ENCODE assay signal across 24 cellular contexts in the genomic region with DNA sequence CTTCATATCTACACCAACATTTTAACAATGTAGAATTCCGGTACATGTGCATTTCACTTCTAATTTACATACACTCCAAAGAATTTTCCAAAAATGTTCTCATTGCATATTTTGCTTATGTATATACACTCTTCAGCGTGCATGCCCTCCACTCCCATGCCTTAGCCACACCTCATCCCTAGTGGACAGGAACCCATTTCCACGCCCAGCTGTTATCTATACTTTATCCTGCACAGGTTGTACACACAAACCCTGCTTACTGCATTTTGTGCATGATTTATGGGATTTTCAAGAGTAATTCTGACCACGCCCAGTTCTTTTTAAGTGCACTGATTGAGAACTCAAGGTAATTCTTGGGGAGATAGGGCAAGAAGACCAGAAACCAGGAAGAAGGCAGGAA.
DNase-seq lines count a peak whose midpoint lies in the region; ATAC-seq, FAIRE-seq and TF ChIP-seq lines count a peak whose summit lies in the region.
"Had no signal": no experiment of that assay in that cellular context is flagged by ENCODE, and none has a peak within 500 bp of the region (broad histone marks: within the 10 kb centered on the region; RNA-seq: fewer than 3 reads in every experiment).

No MANE protein-coding gene starts in this region.

- dilution Hi-C loops in keratinocyte (cut with MboI; ENCODE audit: extremely low pct_ligation_motif_present, low sequenced_read_pairs) = no loop called here

- no peak overlapping the region for H3K9ac ChIP-seq in keratinocyte (ENCODE audit: control insufficient read depth, extremely low read depth, insufficient read depth, low read length)
- H3K9ac ChIP-seq: BLaER1 treated with 17β-estradiol and CSF1 and Interleukin-3, amounts not matched to agents 10 nM and 100 nM; GM23248 had no signal

- ATAC-seq in RWPE2 (ENCODE audit: low read depth) (0 out of 3 replicates have a peak, but pooled peaks have one; percentile 30), mucosa of descending colon (peak; percentile 51)
- ATAC-seq in CD4-positive, alpha-beta T cell (ENCODE audit: poor library complexity) = no peak
- ATAC-seq: A549 had no signal

- H3K9me3 ChIP-seq in RWPE2 (ENCODE audit: severe bottlenecking) (no peaks in the 10 kb centered on the region), keratinocyte (ENCODE audit: control insufficient read depth, low read depth, low read length) (no peaks in the 10 kb centered on the region), mucosa of descending colon (no peaks in the 10 kb centered on the region), uterus (no peaks in the 10 kb centered on the region)
- H3K9me3 ChIP-seq in CD4-positive, alpha-beta T cell (ENCODE audit: control insufficient read depth, low read length) = no peaks in the 10 kb centered on the region
- H3K9me3 ChIP-seq: A549; BE2C; BLaER1 treated with 17β-estradiol and CSF1 and Interleukin-3, amounts not matched to agents 10 nM and 100 nM; HAP-1 had no signal

- H3K27ac ChIP-seq in RWPE2 (ENCODE audit: poor library complexity, severe bottlenecking) (no peak overlapping the region), keratinocyte (ENCODE audit: control insufficient read depth, insufficient read depth, low read length) (no peak overlapping the region), uterus (no peak overlapping the region)
- no peak overlapping the region for H3K27ac ChIP-seq in CD4-positive, alpha-beta T cell (ENCODE audit: low read depth, low read length)
- H3K27ac ChIP-seq: A549; BLaER1 treated with 17β-estradiol and CSF1 and Interleukin-3, amounts not matched to agents 10 nM and 100 nM; GM23248 had no signal

- H3K36me3 Mint-ChIP-seq in CD4-positive, alpha-beta T cell (ENCODE audit: low read depth) = no peaks in the 10 kb centered on the region
- H3K36me3 Mint-ChIP-seq: CD14-positive monocyte; CD4-positive, alpha-beta memory T cell had no signal

- TF ChIP-seq CTCF in RWPE2 (IDR thresholded peaks at IDR 0.05; ENCODE audit: poor library complexity, severe bottlenecking) (no peak), keratinocyte (optimal IDR thresholded peaks at IDR 0.05 in 1 of 3, IDR thresholded peaks at IDR 0.05 in 1 of 3, conservative IDR thresholded peaks at IDR 0.05 in 1 of 3; ENCODE audit: extremely low read depth in 1 of 3, insufficient read depth in 2 of 3, low read length in 3 of 3) (no peak), mucosa of descending colon (IDR thresholded peaks at IDR 0.05) (no peak), uterus (IDR thresholded peaks at IDR 0.05) (no peak)
- no peak for TF ChIP-seq CTCF in CD4-positive, alpha-beta T cell (IDR thresholded peaks at IDR 0.05)

- peak overlapping the region; percentile 12 for H2AFZ ChIP-seq in keratinocyte (ENCODE audit: control insufficient read depth, low read length)
- H2AFZ ChIP-seq: GM23248 had no signal

- no peaks in the 10 kb centered on the region for H3K9me3 Mint-ChIP-seq in CD4-positive, alpha-beta T cell
- H3K9me3 Mint-ChIP-seq: CD4-positive, alpha-beta memory T cell; HFFc6 had no signal

- H3K4me3 ChIP-seq in RWPE2 (ENCODE audit: severe bottlenecking) (no peak overlapping the region), keratinocyte (ENCODE audit: control insufficient read depth in 2 of 3, extremely low read depth in 1 of 3, insufficient read depth in 2 of 3, low read depth in 1 of 3, low read length in 3 of 3) (no peak overlapping the region), mucosa of descending colon (no peak overlapping the region), uterus (no peak overlapping the region)
- H3K4me3 ChIP-seq: A549; BLaER1 treated with 17β-estradiol and CSF1 and Interleukin-3, amounts not matched to agents 10 nM and 100 nM; GM23248; HAP-1 had no signal

- H3K36me3 ChIP-seq in RWPE2 (ENCODE audit: low read depth) = no peaks in the 10 kb centered on the region
- H3K36me3 ChIP-seq in keratinocyte (ENCODE audit: control insufficient read depth in 2 of 2, extremely low read depth in 1 of 2, insufficient read depth in 2 of 2, low read length in 2 of 2) = no peaks in the 10 kb centered on the region
- H3K36me3 ChIP-seq in mucosa of descending colon (ENCODE audit: low read depth) = no peaks in the 10 kb centered on the region
- H3K36me3 ChIP-seq in uterus = no peaks in the 10 kb centered on the region
- H3K36me3 ChIP-seq: BE2C; BLaER1 treated with 17β-estradiol and CSF1 and Interleukin-3, amounts not matched to agents 10 nM and 100 nM; HAP-1 had no signal

- DNase-seq in RWPE2 (ENCODE audit: low spot score) = no peak
- no peak for DNase-seq in keratinocyte (ENCODE audit: low read depth, low spot score)
- DNase-seq in mucosa of descending colon = peak in 1 of 3 donors; percentile 7
- DNase-seq in uterus = no peak
- DNase-seq in CD4-positive, alpha-beta T cell = no peak
- no peak for DNase-seq in GDM1 (lab: John Stamatoyannopoulos, UW)
- DNase-seq: 8988T; ACHN; AML-193; BE2C; Calu3; CD4-positive, alpha-beta memory T cell; COR-L47; DMS53; DMS79 treated with DMSO at 0.1 percent for 48 hours; GM23248; HFFc6 had no signal

- H3K27me3 Mint-ChIP-seq in CD4-positive, alpha-beta T cell = peaks cover 24% of the 10 kb centered on the region

- CTCF ChIA-PET in CD4-positive, alpha-beta T cell (lab: Charles Lee) = no interaction called here

- POLR2A ChIA-PET in CD4-positive, alpha-beta T cell (lab: Charles Lee) = no interaction called here

- no peak for FAIRE-seq in keratinocyte (lab: Jason Lieb, UNC)
- FAIRE-seq: A549, GM12892, GM19239, H54 had no signal

- H3K27me3 ChIP-seq in RWPE2 (ENCODE audit: insufficient read depth, poor library complexity, severe bottlenecking) (no peaks in the 10 kb centered on the region), keratinocyte (ENCODE audit: control insufficient read depth, extremely low read depth, insufficient read depth, low read length) (no peaks in the 10 kb centered on the region), uterus (no peaks in the 10 kb centered on the region)
- no peaks in the 10 kb centered on the region for H3K27me3 ChIP-seq in CD4-positive, alpha-beta T cell (ENCODE audit: control insufficient read depth, insufficient read depth, low read length)
- H3K27me3 ChIP-seq: BE2C; BLaER1 treated with 17β-estradiol and CSF1 and Interleukin-3, amounts not matched to agents 10 nM and 100 nM had no signal

- no peaks in the 10 kb centered on the region for H3K4me1 ChIP-seq in RWPE2 (ENCODE audit: insufficient read depth, poor library complexity, severe bottlenecking)
- H3K4me1 ChIP-seq in keratinocyte (ENCODE audit: control insufficient read depth, extremely low read depth, insufficient read depth, low read length) = no peaks in the 10 kb centered on the region
- no peaks in the 10 kb centered on the region for H3K4me1 ChIP-seq in mucosa of descending colon (ENCODE audit: low read depth)
- H3K4me1 ChIP-seq in uterus = no peaks in the 10 kb centered on the region
- H3K4me1 ChIP-seq: A549; BE2C; BLaER1 treated with 17β-estradiol and CSF1 and Interleukin-3, amounts not matched to agents 10 nM and 100 nM; HAP-1 had no signal

- no peaks in the 10 kb centered on the region for H3K4me1 Mint-ChIP-seq in CD4-positive, alpha-beta T cell (ENCODE audit: low read depth)
- H3K4me1 Mint-ChIP-seq: CD14-positive monocyte; CD4-positive, alpha-beta memory T cell had no signal

- no peak for TF ChIP-seq POLR2A in uterus (IDR thresholded peaks at IDR 0.05)

- H3K4me2 ChIP-seq in keratinocyte (ENCODE audit: control insufficient read depth, extremely low read depth, insufficient read depth, low read depth, low read length) = no peak overlapping the region
- H3K4me2 ChIP-seq: A549; BLaER1 treated with 17β-estradiol and CSF1 and Interleukin-3, amounts not matched to agents 10 nM and 100 nM had no signal

- intact Hi-C loops in mucosa of descending colon (cut with DNase I, micrococcal nuclease) (no loop called here), uterus (cut with DNase I; ENCODE audit: low total_unique reads) (no loop called here)
- intact Hi-C loops in CD4-positive, alpha-beta T cell (cut with DNase I, micrococcal nuclease) = no loop called here

- H4K20me1 ChIP-seq in keratinocyte (ENCODE audit: control insufficient read depth, extremely low read depth, insufficient read depth, low read length) = no peaks in the 10 kb centered on the region
- H4K20me1 ChIP-seq: BLaER1 treated with 17β-estradiol and CSF1 and Interleukin-3, amounts not matched to agents 10 nM and 100 nM had no signal

- no peak overlapping the region for H3K4me3 Mint-ChIP-seq in CD4-positive, alpha-beta T cell
- H3K4me3 Mint-ChIP-seq: CD14-positive monocyte; CD4-positive, alpha-beta memory T cell; HFFc6 had no signal

- H3K79me2 ChIP-seq in keratinocyte (ENCODE audit: control insufficient read depth, insufficient read depth, low read length) = no peaks in the 10 kb centered on the region

- no peaks in the 10 kb centered on the region for H3K9me1 ChIP-seq in keratinocyte (ENCODE audit: control insufficient read depth, extremely low read depth, insufficient read depth, low read length)

- H3K27ac Mint-ChIP-seq in CD4-positive, alpha-beta T cell = no peak overlapping the region
- H3K27ac Mint-ChIP-seq: CD14-positive monocyte; CD4-positive, alpha-beta memory T cell; HFFc6 had no signal
